In the genomic region with DNA sequence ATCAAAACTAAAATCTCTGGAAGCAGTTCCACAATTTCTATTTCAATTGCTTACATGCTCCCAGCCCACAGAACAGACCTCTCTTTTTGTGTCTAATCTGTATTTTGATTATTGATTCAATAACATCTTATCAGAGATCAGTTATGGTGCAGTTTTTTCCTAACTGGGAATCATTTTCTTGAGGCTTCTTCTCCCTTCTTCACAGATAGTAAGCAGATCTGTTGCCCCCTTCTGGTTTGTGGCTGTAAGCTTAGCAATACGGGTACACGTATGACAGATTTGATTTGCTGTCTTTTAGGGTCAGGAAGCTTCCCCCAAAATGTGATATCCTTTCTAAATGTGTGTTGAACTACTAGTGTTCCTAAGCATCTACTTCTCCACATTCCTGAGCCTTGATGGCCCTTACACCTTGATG, we compare ENCODE assay signal across 1 cellular context.
A peak's percentile ranks its signal among the peaks of the same experiment; 100 is the strongest.
TF ChIP-seq lines count a peak whose summit lies in the region.

No MANE protein-coding gene starts in this region.

TF ChIP-seq in K562, 482 proteins besides CTCF, POLR2A, EP300 and RAD21 (continued from another document and continues in another):
- TF ChIP-seq, protein P1, sequence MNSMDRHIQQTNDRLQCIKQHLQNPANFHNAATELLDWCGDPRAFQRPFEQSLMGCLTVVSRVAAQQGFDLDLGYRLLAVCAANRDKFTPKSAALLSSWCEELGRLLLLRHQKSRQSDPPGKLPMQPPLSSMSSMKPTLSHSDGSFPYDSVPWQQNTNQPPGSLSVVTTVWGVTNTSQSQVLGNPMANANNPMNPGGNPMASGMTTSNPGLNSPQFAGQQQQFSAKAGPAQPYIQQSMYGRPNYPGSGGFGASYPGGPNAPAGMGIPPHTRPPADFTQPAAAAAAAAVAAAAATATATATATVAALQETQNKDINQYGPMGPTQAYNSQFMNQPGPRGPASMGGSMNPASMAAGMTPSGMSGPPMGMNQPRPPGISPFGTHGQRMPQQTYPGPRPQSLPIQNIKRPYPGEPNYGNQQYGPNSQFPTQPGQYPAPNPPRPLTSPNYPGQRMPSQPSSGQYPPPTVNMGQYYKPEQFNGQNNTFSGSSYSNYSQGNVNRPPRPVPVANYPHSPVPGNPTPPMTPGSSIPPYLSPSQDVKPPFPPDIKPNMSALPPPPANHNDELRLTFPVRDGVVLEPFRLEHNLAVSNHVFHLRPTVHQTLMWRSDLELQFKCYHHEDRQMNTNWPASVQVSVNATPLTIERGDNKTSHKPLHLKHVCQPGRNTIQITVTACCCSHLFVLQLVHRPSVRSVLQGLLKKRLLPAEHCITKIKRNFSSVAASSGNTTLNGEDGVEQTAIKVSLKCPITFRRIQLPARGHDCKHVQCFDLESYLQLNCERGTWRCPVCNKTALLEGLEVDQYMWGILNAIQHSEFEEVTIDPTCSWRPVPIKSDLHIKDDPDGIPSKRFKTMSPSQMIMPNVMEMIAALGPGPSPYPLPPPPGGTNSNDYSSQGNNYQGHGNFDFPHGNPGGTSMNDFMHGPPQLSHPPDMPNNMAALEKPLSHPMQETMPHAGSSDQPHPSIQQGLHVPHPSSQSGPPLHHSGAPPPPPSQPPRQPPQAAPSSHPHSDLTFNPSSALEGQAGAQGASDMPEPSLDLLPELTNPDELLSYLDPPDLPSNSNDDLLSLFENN (IDR thresholded peaks at IDR 0.05; ENCODE audit: low read depth in 2 of 2, low read length in 2 of 2), result no peak
- TF ChIP-seq TCFL5 (CRISPR knock-in tag; conservative IDR thresholded peaks at IDR 0.05) (peak; percentile 57; the same call in 1 of the 2 replicates), ZNF311 (CRISPR knock-in tag; IDR thresholded peaks at IDR 0.05) (0 out of 2 replicates have a peak, but pooled peaks have one; percentile 18), RNF2 (IDR thresholded peaks at IDR 0.05) (no peak), EP400 (IDR thresholded peaks at IDR 0.05) (no peak), ZKSCAN1 (IDR thresholded peaks at IDR 0.05; ENCODE audit: low read depth, low read length) (no peak), DDX20 (tag; IDR thresholded peaks at IDR 0.05; ENCODE audit: low read depth) (peak; percentile 54; the same call in 1 of the 2 replicates), CBX3 (IDR thresholded peaks at IDR 0.05; ENCODE audit: borderline replicate concordance in 1 of 2, low read length in 2 of 2) (no peak), YY1 (IDR thresholded peaks at IDR 0.05; ENCODE audit: borderline replicate concordance in 1 of 3, control insufficient read depth in 1 of 3, extremely low read depth in 1 of 3, insufficient read depth in 3 of 3, insufficient read length in 1 of 3, insufficient replicate concordance in 2 of 3, low read depth in 1 of 3, low read length in 2 of 3) (no peak), GTF2B (IDR thresholded peaks at IDR 0.05; ENCODE audit: extremely low read depth, insufficient read length) (no peak), SNAPC5 (CRISPR knock-in tag; IDR thresholded peaks at IDR 0.05) (no peak), MEIS2 (IDR thresholded peaks at IDR 0.05; ENCODE audit: partially characterized antibody) (peak; percentile 82), ZNF263 (CRISPR knock-in tag; IDR thresholded peaks at IDR 0.05; ENCODE audit: borderline replicate concordance) (no peak), HDAC3 (IDR thresholded peaks at IDR 0.05; ENCODE audit: borderline replicate concordance, partially characterized antibody) (no peak), GATAD2B (IDR thresholded peaks at IDR 0.05; ENCODE audit: borderline replicate concordance) (0 out of 2 replicates have a peak, but pooled peaks have one; percentile 20), E2F8 (IDR thresholded peaks at IDR 0.05; ENCODE audit: low read depth, partially characterized antibody) (peak; percentile 22), CC2D1A (IDR thresholded peaks at IDR 0.05) (0 out of 2 replicates have a peak, but pooled peaks have one; percentile 31), ESRRA (IDR thresholded peaks at IDR 0.05; ENCODE audit: borderline replicate concordance, low read depth) (peak; percentile 34; the same call in 1 of the 2 replicates), FOXP1 (CRISPR knock-in tag; IDR thresholded peaks at IDR 0.05) (no peak), BRD9 (IDR thresholded peaks at IDR 0.05; ENCODE audit: low read depth, partially characterized antibody) (peak; percentile 88), PATZ1 (CRISPR knock-in tag; IDR thresholded peaks at IDR 0.05; ENCODE audit: borderline replicate concordance) (no peak), STAT5A (IDR thresholded peaks at IDR 0.05; ENCODE audit: borderline replicate concordance, low read length) (no peak), TSC22D4 (tag; IDR thresholded peaks at IDR 0.05) (no peak), ZNF277 (CRISPR knock-in tag; IDR thresholded peaks at IDR 0.05; ENCODE audit: borderline replicate concordance) (no peak), U2AF1 (optimal IDR thresholded peaks at IDR 0.05; ENCODE audit: low read depth, low read length) (no peak), HDAC2 (IDR thresholded peaks at IDR 0.05) (no peak), NR2F6 (CRISPR knock-in tag; IDR thresholded peaks at IDR 0.05) (no peak), ZNF146 (CRISPR knock-in tag; IDR thresholded peaks at IDR 0.05; ENCODE audit: unreplicated experiment) (no peak)
- TF ChIP-seq, protein P2, sequence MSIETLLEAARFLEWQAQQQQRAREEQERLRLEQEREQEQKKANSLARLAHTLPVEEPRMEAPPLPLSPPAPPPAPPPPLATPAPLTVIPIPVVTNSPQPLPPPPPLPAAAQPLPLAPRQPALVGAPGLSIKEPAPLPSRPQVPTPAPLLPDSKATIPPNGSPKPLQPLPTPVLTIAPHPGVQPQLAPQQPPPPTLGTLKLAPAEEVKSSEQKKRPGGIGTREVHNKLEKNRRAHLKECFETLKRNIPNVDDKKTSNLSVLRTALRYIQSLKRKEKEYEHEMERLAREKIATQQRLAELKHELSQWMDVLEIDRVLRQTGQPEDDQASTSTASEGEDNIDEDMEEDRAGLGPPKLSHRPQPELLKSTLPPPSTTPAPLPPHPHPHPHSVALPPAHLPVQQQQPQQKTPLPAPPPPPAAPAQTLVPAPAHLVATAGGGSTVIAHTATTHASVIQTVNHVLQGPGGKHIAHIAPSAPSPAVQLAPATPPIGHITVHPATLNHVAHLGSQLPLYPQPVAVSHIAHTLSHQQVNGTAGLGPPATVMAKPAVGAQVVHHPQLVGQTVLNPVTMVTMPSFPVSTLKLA (conservative IDR thresholded peaks at IDR 0.05), result no peak
- TF ChIP-seq, protein P3, sequence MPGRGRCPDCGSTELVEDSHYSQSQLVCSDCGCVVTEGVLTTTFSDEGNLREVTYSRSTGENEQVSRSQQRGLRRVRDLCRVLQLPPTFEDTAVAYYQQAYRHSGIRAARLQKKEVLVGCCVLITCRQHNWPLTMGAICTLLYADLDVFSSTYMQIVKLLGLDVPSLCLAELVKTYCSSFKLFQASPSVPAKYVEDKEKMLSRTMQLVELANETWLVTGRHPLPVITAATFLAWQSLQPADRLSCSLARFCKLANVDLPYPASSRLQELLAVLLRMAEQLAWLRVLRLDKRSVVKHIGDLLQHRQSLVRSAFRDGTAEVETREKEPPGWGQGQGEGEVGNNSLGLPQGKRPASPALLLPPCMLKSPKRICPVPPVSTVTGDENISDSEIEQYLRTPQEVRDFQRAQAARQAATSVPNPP (IDR thresholded peaks at IDR 0.05; ENCODE audit: borderline replicate concordance, insufficient read depth, insufficient read length), result no peak
- TF ChIP-seq, protein P4, sequence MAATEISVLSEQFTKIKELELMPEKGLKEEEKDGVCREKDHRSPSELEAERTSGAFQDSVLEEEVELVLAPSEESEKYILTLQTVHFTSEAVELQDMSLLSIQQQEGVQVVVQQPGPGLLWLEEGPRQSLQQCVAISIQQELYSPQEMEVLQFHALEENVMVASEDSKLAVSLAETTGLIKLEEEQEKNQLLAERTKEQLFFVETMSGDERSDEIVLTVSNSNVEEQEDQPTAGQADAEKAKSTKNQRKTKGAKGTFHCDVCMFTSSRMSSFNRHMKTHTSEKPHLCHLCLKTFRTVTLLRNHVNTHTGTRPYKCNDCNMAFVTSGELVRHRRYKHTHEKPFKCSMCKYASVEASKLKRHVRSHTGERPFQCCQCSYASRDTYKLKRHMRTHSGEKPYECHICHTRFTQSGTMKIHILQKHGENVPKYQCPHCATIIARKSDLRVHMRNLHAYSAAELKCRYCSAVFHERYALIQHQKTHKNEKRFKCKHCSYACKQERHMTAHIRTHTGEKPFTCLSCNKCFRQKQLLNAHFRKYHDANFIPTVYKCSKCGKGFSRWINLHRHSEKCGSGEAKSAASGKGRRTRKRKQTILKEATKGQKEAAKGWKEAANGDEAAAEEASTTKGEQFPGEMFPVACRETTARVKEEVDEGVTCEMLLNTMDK (IDR thresholded peaks at IDR 0.05; ENCODE audit: borderline replicate concordance, insufficient read depth, low read depth, low read length, poor library complexity, severe bottlenecking), result peak; percentile 58
- TF ChIP-seq, protein P5, sequence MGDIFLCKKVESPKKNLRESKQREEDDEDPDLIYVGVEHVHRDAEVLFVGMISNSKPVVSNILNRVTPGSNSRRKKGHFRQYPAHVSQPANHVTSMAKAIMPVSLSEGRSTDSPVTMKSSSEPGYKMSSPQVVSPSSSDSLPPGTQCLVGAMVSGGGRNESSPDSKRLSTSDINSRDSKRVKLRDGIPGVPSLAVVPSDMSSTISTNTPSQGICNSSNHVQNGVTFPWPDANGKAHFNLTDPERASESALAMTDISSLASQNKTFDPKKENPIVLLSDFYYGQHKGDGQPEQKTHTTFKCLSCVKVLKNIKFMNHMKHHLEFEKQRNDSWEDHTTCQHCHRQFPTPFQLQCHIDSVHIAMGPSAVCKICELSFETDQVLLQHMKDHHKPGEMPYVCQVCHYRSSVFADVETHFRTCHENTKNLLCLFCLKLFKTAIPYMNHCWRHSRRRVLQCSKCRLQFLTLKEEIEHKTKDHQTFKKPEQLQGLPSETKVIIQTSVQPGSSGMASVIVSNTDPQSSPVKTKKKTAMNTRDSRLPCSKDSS (IDR thresholded peaks at IDR 0.05; ENCODE audit: low read depth, partially characterized antibody), result no peak
